ENCODE assay signal across 17 cellular contexts in the genomic region with DNA sequence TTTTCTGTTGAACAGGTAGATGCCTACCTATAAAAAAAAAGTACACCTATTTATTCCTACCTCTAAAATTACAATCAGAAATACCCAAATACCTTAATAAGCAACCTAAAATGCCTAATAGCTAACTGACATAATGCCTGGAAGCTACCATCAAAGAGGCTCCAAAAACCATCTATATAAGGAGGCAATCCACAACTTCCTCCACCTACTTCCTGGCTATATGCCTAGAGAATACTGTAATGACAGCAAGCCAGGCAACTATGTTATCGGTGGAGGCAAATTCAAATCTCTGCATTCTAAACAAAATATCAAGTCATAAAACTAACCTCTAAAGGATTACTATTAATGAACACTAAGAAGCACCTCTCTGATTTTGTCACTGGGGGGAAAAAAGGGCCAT. TPM values are rescaled to one million over a fixed set of nuclear protein-coding genes. Genes with fewer than 3 reads are reported as not detected.
A peak's percentile ranks its signal among the peaks of the same experiment; 100 is the strongest.
DNase-seq lines count a peak whose midpoint lies in the region; ATAC-seq and TF ChIP-seq lines count a peak whose summit lies in the region.
"Had no signal": no experiment of that assay in that cellular context is flagged by ENCODE, and none has a peak within 500 bp of the region (broad histone marks: within the 10 kb centered on the region; RNA-seq: fewer than 3 reads in every experiment).

No MANE protein-coding gene starts in this region.

- no peaks in the 10 kb centered on the region for H3K27me3 Mint-ChIP-seq in activated CD4-positive, alpha-beta T cell treated with anti-CD3 and anti-CD28 coated beads for 36 hours
- H3K27me3 Mint-ChIP-seq: CD8-positive, alpha-beta memory T cell had no signal

- H3K27me3 ChIP-seq in lower lobe of right lung (ENCODE audit: low read depth) = no peaks in the 10 kb centered on the region

- H3K9me3 Mint-ChIP-seq in activated CD4-positive, alpha-beta T cell treated with anti-CD3 and anti-CD28 coated beads for 36 hours (ENCODE audit: low read depth) = peaks cover 3% of the 10 kb centered on the region
- H3K9me3 Mint-ChIP-seq: CD8-positive, alpha-beta memory T cell had no signal

- no peak for TF ChIP-seq CTCF in lower lobe of right lung (IDR thresholded peaks at IDR 0.05)

- peaks cover 39% of the 10 kb centered on the region for H3K36me3 Mint-ChIP-seq in activated CD4-positive, alpha-beta T cell treated with anti-CD3 and anti-CD28 coated beads for 36 hours (ENCODE audit: low read depth)

- DNase-seq in AG20443 (ENCODE audit: low spot score) (peak; percentile 39), HCEC 1CT (peak; percentile 23), cerebellar cortex (ENCODE audit: low spot score) (peak; percentile 38), lower lobe of right lung (no peak), SKM-1 (lab: John Stamatoyannopoulos, UW; ENCODE audit: unreplicated experiment) (no peak), NCI-H2227 treated with DMSO at 0.1 percent for 48 hours (lab: John Stamatoyannopoulos, UW) (no peak), T-helper 1 cell (no peak)
- no peak for DNase-seq in activated CD4-positive, alpha-beta T cell treated with anti-CD3 and anti-CD28 coated beads for 36 hours
- DNase-seq: activated naive CD4-positive, alpha-beta T cell; CD8-positive, alpha-beta memory T cell; foreskin fibroblast; kidney; NCI-H1417; NCI-H82; substantia nigra had no signal

- H3K9me3 ChIP-seq in lower lobe of right lung = no peaks in the 10 kb centered on the region

- intact Hi-C loops in lower lobe of right lung (cut with DNase I) = no loop called here
- intact Hi-C loops in activated CD4-positive, alpha-beta T cell treated with anti-CD3 and anti-CD28 coated beads for 36 hours (cut with DNase I, micrococcal nuclease) = no loop called here

- POLR2A ChIA-PET in activated CD4-positive, alpha-beta T cell treated with anti-CD3 and anti-CD28 coated beads for 36 hours (lab: Charles Lee) = interaction anchor here (0.9 kb wide), 1 partner anchor 10 kb away, joined by 6 read pairs; no protein-coding TSS in a partner anchor

- no peak overlapping the region for H3K27ac ChIP-seq in lower lobe of right lung

- H3K36me3 ChIP-seq in lower lobe of right lung = no peaks in the 10 kb centered on the region

- peak; percentile 41 to 48 for ATAC-seq in lower lobe of right lung
- no peak for ATAC-seq in activated CD4-positive, alpha-beta T cell treated with anti-CD3 and anti-CD28 coated beads for 36 hours

- no peak overlapping the region for H3K27ac Mint-ChIP-seq in activated CD4-positive, alpha-beta T cell treated with anti-CD3 and anti-CD28 coated beads for 36 hours

- no peak overlapping the region for H3K4me3 Mint-ChIP-seq in activated CD4-positive, alpha-beta T cell treated with anti-CD3 and anti-CD28 coated beads for 36 hours
- H3K4me3 Mint-ChIP-seq: neural crest cell had no signal

- H3K4me3 ChIP-seq in lower lobe of right lung = no peak overlapping the region
- H3K4me3 ChIP-seq: smooth muscle cell had no signal

- peaks cover 69% of the 10 kb centered on the region for H3K4me1 Mint-ChIP-seq in activated CD4-positive, alpha-beta T cell treated with anti-CD3 and anti-CD28 coated beads for 36 hours

- CTCF ChIA-PET in activated CD4-positive, alpha-beta T cell treated with anti-CD3 and anti-CD28 coated beads for 36 hours (lab: Charles Lee) = no interaction called here

- peaks cover 59% of the 10 kb centered on the region for H3K4me1 ChIP-seq in lower lobe of right lung

RNA-seq across cellular contexts. Expression of a gene that starts 10.1 kb away (rescaled TPM):
- total RNA-seq in lower lobe of right lung = 54.7 TPM
- total RNA-seq in activated CD4-positive, alpha-beta T cell treated with anti-CD3 and anti-CD28 coated beads for 36 hours = 10 to 100 TPM; 36.8 to 46.0 TPM

Comparison
In these comparisons a context has a peak if more than half of its experiments do, and no peak if none do; other contexts are left out.
1. DNase-seq: peak in AG20443 (single experiment), HCEC 1CT (single experiment) and cerebellar cortex (single experiment); none in lower lobe of right lung (single experiment), SKM-1 (single experiment), activated CD4-positive, alpha-beta T cell treated with anti-CD3 and anti-CD28 coated beads for 36 hours (single experiment), NCI-H2227 treated with DMSO at 0.1 percent for 48 hours (single experiment) and T-helper 1 cell (0 of 5).